In the genomic region with DNA sequence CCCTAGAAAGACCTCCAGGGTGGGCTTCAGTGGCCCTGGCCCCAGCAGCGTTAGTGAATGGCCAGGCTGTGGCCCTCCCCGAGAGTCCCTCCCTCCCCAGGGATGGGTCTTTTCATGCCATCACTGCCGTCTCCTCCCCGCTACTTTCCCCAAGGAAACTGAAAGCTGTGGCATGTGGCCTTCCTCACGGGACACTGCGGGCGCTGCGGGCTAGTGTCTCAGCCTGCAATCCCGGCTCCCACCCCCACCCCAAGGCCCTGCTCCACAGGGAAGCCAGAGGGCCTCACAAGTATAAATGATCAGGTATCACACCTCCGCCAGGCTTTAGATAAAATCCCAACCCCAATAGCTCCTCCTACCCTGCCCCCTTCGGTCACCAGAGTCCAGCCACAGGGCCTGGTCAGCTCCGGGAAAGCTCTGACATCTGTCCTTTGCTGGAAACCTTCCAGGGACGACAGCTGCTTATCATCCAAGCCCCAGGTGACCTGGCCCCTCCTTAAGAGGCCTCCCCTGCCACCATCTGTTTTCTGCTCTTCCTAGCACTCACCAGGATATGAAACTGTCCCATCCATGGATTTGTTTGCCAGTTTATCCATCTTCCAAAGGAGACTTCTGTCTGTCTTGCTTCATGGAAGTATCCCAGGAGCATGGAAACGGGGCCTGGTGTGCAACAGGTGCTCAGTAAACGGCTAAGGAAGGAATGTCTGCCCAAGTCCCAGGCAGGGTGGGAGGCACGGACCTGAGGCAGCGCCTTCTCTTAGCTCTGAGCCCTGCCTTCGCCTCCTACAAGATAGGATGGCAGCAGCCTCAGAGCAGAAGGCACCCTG, we compare ENCODE assay signal across 12 cellular contexts. TPM values are rescaled to one million over a fixed set of nuclear protein-coding genes. Genes with fewer than 3 reads are reported as not detected.
DNase-seq lines count a peak whose midpoint lies in the region; ATAC-seq and TF ChIP-seq lines count a peak whose summit lies in the region.
"Had no signal": no experiment of that assay in that cellular context is flagged by ENCODE, and none has a peak within 500 bp of the region (broad histone marks: within the 10 kb centered on the region; RNA-seq: fewer than 3 reads in every experiment).

No MANE protein-coding gene starts in this region.

- no peak overlapping the region for H4K12ac ChIP-seq in trophoblast cell (ENCODE audit: low read depth, low read length)

- no peaks in the 10 kb centered on the region for H3K9me3 ChIP-seq in Caco-2
- H3K9me3 ChIP-seq in trophoblast cell (ENCODE audit: insufficient read depth, low read depth, low read length): peaks cover 3% of the 10 kb centered on the region

- H3K9ac ChIP-seq in trophoblast cell (ENCODE audit: low read length): no peak overlapping the region

- no peak overlapping the region for H3K23ac ChIP-seq in trophoblast cell (ENCODE audit: low read length)

- H3K27me3 ChIP-seq in Caco-2 (replicated peaks; ENCODE audit: control insufficient read depth, insufficient read depth, low read length) (no peaks in the 10 kb centered on the region), trophoblast cell (ENCODE audit: insufficient read depth, low read length) (no peaks in the 10 kb centered on the region)

- peak overlapping the region; percentile 56 for H3K18ac ChIP-seq in trophoblast cell (ENCODE audit: low read length)

- intact Hi-C loops in Caco-2 (cut with micrococcal nuclease; ENCODE audit: unreplicated experiment): no loop called here

- no peaks in the 10 kb centered on the region for H3K9me3 Mint-ChIP-seq in Caco-2 (ENCODE audit: unreplicated experiment)
- H3K9me3 Mint-ChIP-seq: naive B cell had no signal

- peaks cover 40% of the 10 kb centered on the region for H3K4me1 Mint-ChIP-seq in Caco-2 (ENCODE audit: low read depth, unreplicated experiment)

- H3K27ac ChIP-seq in trophoblast cell (ENCODE audit: low read depth, low read length): no peak overlapping the region

- peaks cover 20% of the 10 kb centered on the region for H3K79me2 ChIP-seq in trophoblast cell (ENCODE audit: control insufficient read depth, insufficient read depth, low read length, poor library complexity)

- H3K4ac ChIP-seq in trophoblast cell (ENCODE audit: low read depth, low read length): peak overlapping the region; percentile 54

- H2BK5ac ChIP-seq in trophoblast cell (ENCODE audit: low read depth, low read length, poor library complexity): peak overlapping the region; percentile 14

- CTCF ChIA-PET in Caco-2 (lab: Charles Lee): interaction anchor here (0.5 to 2.1 kb wide), 4 partner anchors 26 to 56 kb away, joined by 3 to 6 read pairs (median 4); no protein-coding TSS in a partner anchor

- no peak overlapping the region for H2BK120ac ChIP-seq in trophoblast cell (ENCODE audit: insufficient read depth, low read length, poor library complexity)

- H3K4me2 ChIP-seq in trophoblast cell (ENCODE audit: low read length): no peak overlapping the region

- no peak for TF ChIP-seq POLR2A in erythroblast (IDR thresholded peaks at IDR 0.05; ENCODE audit: low read length)

- peak overlapping the region; percentile 14 for H3K4me3 Mint-ChIP-seq in Caco-2 (ENCODE audit: unreplicated experiment)
- H3K4me3 Mint-ChIP-seq: naive B cell had no signal

- H3K79me1 ChIP-seq in trophoblast cell (ENCODE audit: low read length): peaks cover 38% of the 10 kb centered on the region

- no peak overlapping the region for H3K4me3 ChIP-seq in Caco-2 (ENCODE audit: low read depth, low read length)
- H3K4me3 ChIP-seq in trophoblast cell (ENCODE audit: low read depth, low read length): no peak overlapping the region

- H2BK12ac ChIP-seq in trophoblast cell (ENCODE audit: low read length): peak overlapping the region; percentile 38

- H4K8ac ChIP-seq in trophoblast cell (ENCODE audit: low read depth, low read length): no peak overlapping the region

- H3K36me3 ChIP-seq in Caco-2 (ENCODE audit: control insufficient read depth, insufficient read depth, low read length) (no peaks in the 10 kb centered on the region), trophoblast cell (ENCODE audit: control insufficient read depth in 1 of 2, insufficient read depth in 2 of 2, low read length in 2 of 2) (no peaks in the 10 kb centered on the region)

- ATAC-seq in GM19351 (IDR thresholded peaks at IDR 0.05; ENCODE audit: unreplicated experiment): no peak

- peak overlapping the region; percentile 58 for H4K91ac ChIP-seq in trophoblast cell (ENCODE audit: low read depth, low read length)

- H3K36me3 Mint-ChIP-seq in Caco-2 (ENCODE audit: insufficient read depth, unreplicated experiment): peaks cover 14% of the 10 kb centered on the region
- H3K36me3 Mint-ChIP-seq: naive B cell had no signal

- no peak overlapping the region for H2AFZ ChIP-seq in trophoblast cell (ENCODE audit: insufficient read depth, low read length, poor library complexity)

- no CpG with 5 or more reads among the region's 18 CpGs for WGBS in trophoblast cell (ENCODE audit: extremely low coverage, insufficient coverage, insufficient read length)

- BruUV-seq in Caco-2 (replicated peaks; lab: Mats Ljungman, UMichigan): no TSS peak

- H3K27me3 Mint-ChIP-seq in Caco-2 (ENCODE audit: insufficient read depth, unreplicated experiment): no peaks in the 10 kb centered on the region
- H3K27me3 Mint-ChIP-seq: naive B cell had no signal

- peak overlapping the region; percentile 6 for H2AK5ac ChIP-seq in trophoblast cell (ENCODE audit: low read length)

- no peak overlapping the region for H3K14ac ChIP-seq in trophoblast cell (ENCODE audit: low read length)

- H3K4me1 ChIP-seq in Caco-2 (peaks cover 67% of the 10 kb centered on the region), trophoblast cell (ENCODE audit: control insufficient read depth in 1 of 2, insufficient read depth in 2 of 2, low read length in 2 of 2) (peaks cover 70% of the 10 kb centered on the region in 2 experiments)

- POLR2A ChIA-PET in Caco-2 (lab: Charles Lee): interaction anchor here (1.0 to 1.8 kb wide), 2 partner anchors 32 to 92 kb away, joined by 4 to 6 read pairs; a partner anchor contains a TSS

- DNase-seq in Caco-2: no peak
- peak; percentile 78 for DNase-seq in NCI-H69 (lab: John Stamatoyannopoulos, UW)
- peak; percentile 56 to 68 for DNase-seq in erythroblast (lab: John Stamatoyannopoulos, UW)
- DNase-seq in trophoblast cell: peak; percentile 94 to 95
- no peak for DNase-seq in HT-29 (ENCODE audit: low spot score)
- no peak for DNase-seq in cerebellar nuclear complex (lab: John Stamatoyannopoulos, UW)
- no peak for DNase-seq in HuH-7 (ENCODE audit: low spot score)
- DNase-seq: activated effector memory CD4-positive, alpha-beta T cell treated with Interleukin-2 at 50 U/mL for 16 hours; naive B cell; NK-92 treated with Interleukin-12 subunit alpha and Interleukin-12 subunit beta, amount 100 ng/mL, for 24 hours; stimulated activated CD4-positive, alpha-beta T cell treated with anti-CD3 and anti-CD28 coated beads, Interleukin-2, amount 100 ng/mL, for 24 hours had no signal

- H3K27ac Mint-ChIP-seq in Caco-2 (ENCODE audit: unreplicated experiment): peak overlapping the region; percentile 64

- no peak for TF ChIP-seq CTCF in Caco-2 (IDR thresholded peaks at IDR 0.05; ENCODE audit: insufficient read depth in 1 of 2, low read depth in 1 of 2, low read length in 1 of 2, severe bottlenecking in 1 of 2, unreplicated experiment in 1 of 2)

RNA-seq across cellular contexts. Expression of a gene that starts 31.6 kb away (rescaled TPM):
- total RNA-seq in Caco-2 (2022): 69.1 and 76.2 TPM in 2 replicates
- polyA plus RNA-seq in trophoblast cell (2013): 17.0 and 18.1 TPM in 2 replicates
- total RNA-seq in HT-29 (2014; rRNA removed; shearing (Covaris generic)): 23.8 and 30.7 TPM in 2 replicates

Comparison
In these comparisons a context has a peak if more than half of its experiments do, and no peak if none do; other contexts are left out.
1. DNase-seq: peak in NCI-H69 (single experiment), erythroblast (2 of 2) and trophoblast cell (2 of 2); none in Caco-2 (0 of 2), HT-29 (single experiment), cerebellar nuclear complex (0 of 2) and HuH-7 (single experiment).